8 cellular contexts compared by ENCODE assay signal in the genomic region with DNA sequence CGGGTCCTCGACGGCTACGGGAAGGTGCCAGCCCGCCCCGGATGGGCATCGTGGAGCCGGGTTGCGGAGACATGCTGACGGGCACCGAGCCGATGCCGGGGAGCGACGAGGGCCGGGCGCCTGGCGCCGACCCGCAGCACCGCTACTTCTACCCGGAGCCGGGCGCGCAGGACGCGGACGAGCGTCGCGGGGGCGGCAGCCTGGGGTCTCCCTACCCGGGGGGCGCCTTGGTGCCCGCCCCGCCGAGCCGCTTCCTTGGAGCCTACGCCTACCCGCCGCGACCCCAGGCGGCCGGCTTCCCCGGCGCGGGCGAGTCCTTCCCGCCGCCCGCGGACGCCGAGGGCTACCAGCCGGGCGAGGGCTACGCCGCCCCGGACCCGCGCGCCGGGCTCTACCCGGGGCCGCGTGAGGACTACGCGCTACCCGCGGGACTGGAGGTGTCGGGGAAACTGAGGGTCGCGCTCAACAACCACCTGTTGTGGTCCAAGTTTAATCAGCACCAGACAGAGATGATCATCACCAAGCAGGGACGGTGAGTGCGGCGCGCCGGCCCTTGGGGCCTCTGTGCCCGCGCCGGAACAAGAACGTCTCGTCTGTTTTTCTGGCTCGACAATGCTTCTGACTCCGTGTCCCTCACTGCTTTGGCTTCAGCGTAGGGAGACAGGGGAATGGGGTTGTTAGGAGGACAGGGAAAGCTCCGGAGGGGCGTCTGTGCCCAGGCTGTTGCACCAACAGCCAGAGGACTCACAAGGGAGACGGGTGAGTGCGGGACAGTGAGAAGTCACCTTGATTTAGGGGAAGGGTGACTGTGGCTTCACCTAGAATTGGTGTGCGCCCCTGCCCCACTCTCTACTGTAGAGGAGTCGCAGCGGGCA. TPM values are rescaled to one million over a fixed set of nuclear protein-coding genes. Genes with fewer than 3 reads are reported as not detected.
A peak's percentile ranks its signal among the peaks of the same experiment; 100 is the strongest.
DNase-seq lines count a peak whose midpoint lies in the region; ATAC-seq and TF ChIP-seq lines count a peak whose summit lies in the region.

No MANE protein-coding gene starts in this region.

- no peaks in the 10 kb centered on the region for H3K27me3 Mint-ChIP-seq in CD8-positive, alpha-beta memory T cell
- H3K27me3 Mint-ChIP-seq in naive thymus-derived CD8-positive, alpha-beta T cell, result peaks cover 3 to 15% (median 5%) of the 10 kb centered on the region in 5 donors

- DNase-seq in CD8-positive, alpha-beta memory T cell, result no peak
- DNase-seq in coronary artery (ENCODE audit: low spot score) (peak; percentile 60), GM13976 (ENCODE audit: low spot score) (no peak), HCEC 1CT (no peak)
- DNase-seq in naive thymus-derived CD8-positive, alpha-beta T cell, result peak in 2 of 10 donors; percentile 12 to 47

- in situ Hi-C loops in GM13976 (cut with MboI; ENCODE audit: low sequenced_read_pairs, unreplicated experiment), result no loop called here

- H3K4me3 ChIP-seq in CD8-positive, alpha-beta memory T cell (ENCODE audit: low read length), result peak overlapping the region; percentile 72
- H3K4me3 ChIP-seq in Loucy (ENCODE audit: low read length, poor library complexity, severe bottlenecking), result peak overlapping the region; percentile 37
- H3K4me3 ChIP-seq in coronary artery, result peak overlapping the region; percentile 64

- H3K27me3 ChIP-seq in CD8-positive, alpha-beta memory T cell (ENCODE audit: insufficient read depth, low read length, poor library complexity, severe bottlenecking), result no peaks in the 10 kb centered on the region
- H3K27me3 ChIP-seq in Loucy (ENCODE audit: insufficient read depth, low read length, poor library complexity, severe bottlenecking), result no peaks in the 10 kb centered on the region

- peak overlapping the region; percentile 47 for H3K4me2 ChIP-seq in Loucy (ENCODE audit: low read depth, low read length, poor library complexity, severe bottlenecking)

- H3K27ac ChIP-seq in CD8-positive, alpha-beta memory T cell (ENCODE audit: low read depth, low read length), result peak overlapping the region; percentile 82
- H3K27ac ChIP-seq in coronary artery, result no peak overlapping the region

- no peaks in the 10 kb centered on the region for H3K9me2 ChIP-seq in Loucy (replicated peaks; ENCODE audit: low read depth, low read length)

- peak; percentile 12 for ATAC-seq in GM21515 (IDR thresholded peaks at IDR 0.05; ENCODE audit: unreplicated experiment)
- peak; percentile 59 to 62 for ATAC-seq in naive thymus-derived CD8-positive, alpha-beta T cell
- no peak for ATAC-seq in HG03469 (IDR thresholded peaks at IDR 0.05; ENCODE audit: unreplicated experiment)

- peaks cover 38% of the 10 kb centered on the region for H3K4me1 ChIP-seq in CD8-positive, alpha-beta memory T cell (ENCODE audit: insufficient read depth, low read length)
- peaks cover 15% of the 10 kb centered on the region for H3K4me1 ChIP-seq in Loucy (ENCODE audit: insufficient read depth, low read length, poor library complexity, severe bottlenecking)

- CTCF ChIA-PET in CD8-positive, alpha-beta memory T cell (lab: Charles Lee), result interaction anchor here (0.6 to 4.7 kb wide), 32 partner anchors 8 to 95 kb away, joined by 3 to 67 read pairs (median 5); partner anchors contain the start of genes KPNB1 and TBKBP1

- POLR2A ChIA-PET in CD8-positive, alpha-beta memory T cell (lab: Charles Lee), result interaction anchor here (0.5 to 2.1 kb wide), 21 partner anchors 8 to 84 kb away, joined by 3 to 21 read pairs (median 5); partner anchors contain the start of genes KPNB1 and TBKBP1
- POLR2A ChIA-PET in naive thymus-derived CD8-positive, alpha-beta T cell (lab: Charles Lee), result interaction anchor here (0.5 to 1.3 kb wide), 4 partner anchors 39 to 162 kb away, joined by 3 to 5 read pairs (median 4); partner anchors contain the start of genes SP2 and TBKBP1

- peaks cover 0 to 2% (median 0%) of the 10 kb centered on the region in 5 donors for H3K9me3 Mint-ChIP-seq in CD8-positive, alpha-beta memory T cell
- no peaks in the 10 kb centered on the region for H3K9me3 Mint-ChIP-seq in naive thymus-derived CD8-positive, alpha-beta T cell

- H3K4me3 Mint-ChIP-seq in CD8-positive, alpha-beta memory T cell, result peak overlapping the region; percentile 96 to 100 (median 99)
- peak overlapping the region; percentile 78 to 98 (median 90) for H3K4me3 Mint-ChIP-seq in naive thymus-derived CD8-positive, alpha-beta T cell

- no peak overlapping the region for H2AFZ ChIP-seq in Loucy (ENCODE audit: low read length)

- peak overlapping the region; percentile 92 to 99 (median 99) for H3K27ac Mint-ChIP-seq in CD8-positive, alpha-beta memory T cell
- peak overlapping the region in 8 of 10 donors; percentile 12 to 95 (median 82) for H3K27ac Mint-ChIP-seq in naive thymus-derived CD8-positive, alpha-beta T cell

- H3K79me2 ChIP-seq in Loucy (ENCODE audit: insufficient read depth, low read length), result no peaks in the 10 kb centered on the region

- peaks cover 56 to 71% (median 65%) of the 10 kb centered on the region in 3 donors for H3K4me1 Mint-ChIP-seq in CD8-positive, alpha-beta memory T cell
- H3K4me1 Mint-ChIP-seq in naive thymus-derived CD8-positive, alpha-beta T cell, result peaks cover 18 to 63% (median 30%) of the 10 kb centered on the region in 4 donors

- TF ChIP-seq CTCF in Loucy (conservative IDR thresholded peaks at IDR 0.05; ENCODE audit: low read length) (no peak), coronary artery (IDR thresholded peaks at IDR 0.05) (no peak), GM13976 (IDR thresholded peaks at IDR 0.05; ENCODE audit: borderline replicate concordance, control extremely low read depth, extremely low read depth, insufficient read depth, missing control alignments) (no peak)

- no peaks in the 10 kb centered on the region for H3K36me3 ChIP-seq in CD8-positive, alpha-beta memory T cell (ENCODE audit: insufficient read depth, low read length)
- H3K36me3 ChIP-seq in Loucy (ENCODE audit: insufficient read depth, low read length), result no peaks in the 10 kb centered on the region

- no peaks in the 10 kb centered on the region for H3F3A ChIP-seq in Loucy (ENCODE audit: low read depth)

- H4K20me1 ChIP-seq in Loucy (ENCODE audit: insufficient read depth, low read length, poor library complexity, severe bottlenecking), result no peaks in the 10 kb centered on the region

- peaks cover 0 to 16% (median 5%) of the 10 kb centered on the region in 3 donors for H3K36me3 Mint-ChIP-seq in CD8-positive, alpha-beta memory T cell
- no peaks in the 10 kb centered on the region for H3K36me3 Mint-ChIP-seq in naive thymus-derived CD8-positive, alpha-beta T cell

- no peak overlapping the region for H3K9ac ChIP-seq in Loucy (ENCODE audit: low read depth, low read length, poor library complexity, severe bottlenecking)

- H3K9me3 ChIP-seq in CD8-positive, alpha-beta memory T cell (ENCODE audit: low read length), result no peaks in the 10 kb centered on the region
- no peaks in the 10 kb centered on the region for H3K9me3 ChIP-seq in Loucy (ENCODE audit: insufficient read depth, low read depth, low read length)

RNA-seq across cellular contexts. Expression of gene TBX21, which starts 0.6 kb away (rescaled TPM):
- total RNA-seq in CD8-positive, alpha-beta memory T cell, result 10 to 100 TPM; 37.8 to 39.8 TPM
- polyA plus RNA-seq in CD8-positive, alpha-beta memory T cell, result 59.6 TPM
- 1 to 10 TPM; 1.6 to 2.1 TPM for total RNA-seq in naive thymus-derived CD8-positive, alpha-beta T cell
- 10 to 100 TPM in 1 of 3 donors, 1 to 10 TPM in 1, under 1 TPM in 1; 0.42 to 27.4 (median 1.3) TPM for polyA plus RNA-seq in naive thymus-derived CD8-positive, alpha-beta T cell

RNA-seq across cellular contexts. Expression of gene TBKBP1, which starts 39.7 kb away (rescaled TPM):
- total RNA-seq in CD8-positive, alpha-beta memory T cell, result 1 to 10 TPM; 6.6 to 6.7 TPM
- polyA plus RNA-seq in CD8-positive, alpha-beta memory T cell, result 1.8 TPM
- 1 to 10 TPM; 1.4 to 3.1 TPM for total RNA-seq in naive thymus-derived CD8-positive, alpha-beta T cell
- polyA plus RNA-seq in naive thymus-derived CD8-positive, alpha-beta T cell, result under 1 TPM in 2 of 3 donors, not detected in 1; 0.07 to 0.59 TPM

Comparison
In these comparisons a context has a peak if more than half of its experiments do, and no peak if none do; other contexts are left out.
1. RNA of gene TBX21, which starts 0.6 kb away (total RNA-seq): 37.8 to 39.8 TPM in CD8-positive, alpha-beta memory T cell; 1.6 to 2.1 TPM in naive thymus-derived CD8-positive, alpha-beta T cell; every median in the first group is over 10 times any median in the second.
2. Peak in every context shown above with its lines, with median percentiles within 50 percentile points of each other: H3K4me3 ChIP-seq.